In the genomic region with DNA sequence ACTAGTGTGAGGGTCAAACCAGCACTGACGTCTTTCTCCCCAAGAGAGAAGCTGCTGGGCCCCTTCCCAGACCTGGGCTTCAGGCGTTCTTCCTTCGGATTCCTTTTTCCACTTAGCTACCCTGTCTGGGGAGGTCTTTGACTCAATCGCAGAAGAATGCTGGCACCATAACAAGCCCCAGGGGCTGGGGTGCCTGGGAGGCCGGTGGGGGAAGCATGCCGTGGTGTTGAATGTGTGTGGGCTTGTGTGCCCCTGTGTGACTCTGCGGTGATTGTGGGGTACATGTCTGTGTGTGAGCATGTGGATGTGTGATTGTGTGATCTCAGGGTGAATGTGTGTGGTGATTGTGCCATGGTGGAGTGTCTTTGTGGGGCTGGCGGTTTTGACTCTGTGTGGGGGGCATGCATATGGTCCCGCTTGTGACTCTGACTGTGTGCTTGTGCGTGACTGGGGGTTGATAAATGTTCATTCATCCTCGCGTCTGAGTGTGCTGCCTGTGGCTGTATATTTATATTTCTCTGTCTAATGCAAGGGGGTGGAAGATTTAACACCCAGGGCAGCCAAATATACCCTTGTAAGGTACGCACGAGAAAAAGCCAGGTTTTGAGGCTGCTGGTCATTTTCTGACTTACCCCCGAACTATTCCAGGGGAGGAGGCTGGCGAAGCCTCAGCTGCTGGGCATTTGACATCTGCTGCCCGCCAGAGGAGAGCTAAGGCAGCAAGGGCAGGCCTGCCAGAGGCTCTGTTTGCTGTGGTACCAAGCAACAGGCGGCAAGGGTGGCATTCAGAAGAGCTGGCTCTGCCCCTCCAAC, we compare ENCODE assay signal across 9 cellular contexts. TPM values are rescaled to one million over a fixed set of nuclear protein-coding genes. Genes with fewer than 3 reads are reported as not detected.
DNase-seq lines count a peak whose midpoint lies in the region; ATAC-seq lines count a peak whose summit lies in the region.
"Had no signal": no experiment of that assay in that cellular context is flagged by ENCODE, and none has a peak within 500 bp of the region (broad histone marks: within the 10 kb centered on the region; RNA-seq: fewer than 3 reads in every experiment).

No MANE protein-coding gene starts in this region.

- peak overlapping the region; percentile 49 for H3K18ac ChIP-seq in neuronal stem cell (ENCODE audit: low read length)

- H3K4me2 ChIP-seq in neuronal stem cell (ENCODE audit: insufficient read depth, low read length, poor library complexity, severe bottlenecking) = no peak overlapping the region

- H3K4ac ChIP-seq in neuronal stem cell (ENCODE audit: low read length) = no peak overlapping the region

- H2AK5ac ChIP-seq in neuronal stem cell (ENCODE audit: low read depth, low read length) = no peak overlapping the region

- no CpG with 5 or more reads among the region's 18 CpGs for WGBS in neuronal stem cell (ENCODE audit: extremely low coverage in 2 of 2, insufficient read length in 2 of 2, insufficient replicate concordance in 1 of 2), 2 donors

- CTCF ChIA-PET in CD8-positive, alpha-beta memory T cell (lab: Charles Lee) = interaction anchor here (2.9 kb wide), 1 partner anchor 9 kb away, joined by 14 read pairs; no protein-coding TSS in a partner anchor

- H2BK12ac ChIP-seq in neuronal stem cell (ENCODE audit: low read length) = no peak overlapping the region

- peaks cover 22% of the 10 kb centered on the region for H3K27me3 ChIP-seq in CD8-positive, alpha-beta memory T cell (ENCODE audit: insufficient read depth, low read length, poor library complexity, severe bottlenecking)
- peaks cover 3 to 50% (median 29%) of the 10 kb centered on the region in 3 experiments for H3K27me3 ChIP-seq in neuronal stem cell (ENCODE audit: control insufficient read depth in 3 of 3, insufficient read depth in 3 of 3, low read depth in 1 of 3, low read length in 3 of 3)

- H3K4me3 Mint-ChIP-seq in CD8-positive, alpha-beta memory T cell = peak overlapping the region; percentile 18 to 59 (median 38)

- POLR2A ChIA-PET in CD8-positive, alpha-beta memory T cell (lab: Charles Lee) = no interaction called here

- no peak overlapping the region for H2BK15ac ChIP-seq in neuronal stem cell (ENCODE audit: low read length)

- peak overlapping the region; percentile 39 for H3K27ac ChIP-seq in CD8-positive, alpha-beta memory T cell (ENCODE audit: low read depth, low read length)
- no peak overlapping the region for H3K27ac ChIP-seq in neuronal stem cell (replicated peaks; ENCODE audit: low read length)

- peaks cover 27 to 46% of the 10 kb centered on the region in 2 donors for H3K27me3 Mint-ChIP-seq in CD8-positive, alpha-beta memory T cell

- H3K36me3 Mint-ChIP-seq in CD8-positive, alpha-beta memory T cell = peaks cover 0 to 3% (median 0%) of the 10 kb centered on the region in 3 donors

- no peak for DNase-seq in CD8-positive, alpha-beta memory T cell
- peak; percentile 97 for DNase-seq in RPMI7951 (ENCODE audit: low read depth)
- DNase-seq in fibroblast of gingiva (ENCODE audit: low read depth) = peak; percentile 95
- no peak for DNase-seq in neuronal stem cell (ENCODE audit: low spot score)
- no peak for DNase-seq in NCI-H748 treated with DMSO at 0.1 percent for 48 hours (lab: John Stamatoyannopoulos, UW)
- no peak for DNase-seq in UCSD-AML1 (lab: John Stamatoyannopoulos, UW; ENCODE audit: unreplicated experiment)

- H4K91ac ChIP-seq in neuronal stem cell (ENCODE audit: low read depth, low read length, poor library complexity) = no peak overlapping the region

- no peak for ATAC-seq in HG03565 (IDR thresholded peaks at IDR 0.05; ENCODE audit: unreplicated experiment)
- ATAC-seq in HG02884 (IDR thresholded peaks at IDR 0.05; ENCODE audit: unreplicated experiment) = no peak

- H3K27ac Mint-ChIP-seq in CD8-positive, alpha-beta memory T cell = peak overlapping the region in 2 of 8 donors; percentile 17 to 97

- no peak overlapping the region for H2BK120ac ChIP-seq in neuronal stem cell (ENCODE audit: low read depth, low read length)

- H4K8ac ChIP-seq in neuronal stem cell (ENCODE audit: low read depth, low read length) = no peak overlapping the region

- no peak overlapping the region for H2BK5ac ChIP-seq in neuronal stem cell (ENCODE audit: low read length)

- H3K4me1 Mint-ChIP-seq in CD8-positive, alpha-beta memory T cell = peaks cover 7 to 13% (median 11%) of the 10 kb centered on the region in 3 donors

- H3K4me1 ChIP-seq in CD8-positive, alpha-beta memory T cell (ENCODE audit: insufficient read depth, low read length) = peaks cover 8% of the 10 kb centered on the region
- peaks cover 10 to 16% of the 10 kb centered on the region in 2 donors for H3K4me1 ChIP-seq in neuronal stem cell (ENCODE audit: control insufficient read depth in 2 of 2, insufficient read depth in 1 of 2, low read depth in 1 of 2, low read length in 2 of 2)

- no peak overlapping the region for H3K23ac ChIP-seq in neuronal stem cell (ENCODE audit: low read depth, low read length, poor library complexity)

- no peak overlapping the region for H3K4me3 ChIP-seq in CD8-positive, alpha-beta memory T cell (ENCODE audit: low read length)
- H3K4me3 ChIP-seq in neuronal stem cell (ENCODE audit: low read length in 2 of 2) = no peak overlapping the region

- H3K9me3 Mint-ChIP-seq in CD8-positive, alpha-beta memory T cell = no peaks in the 10 kb centered on the region

- peak overlapping the region; percentile 89 for H2AFZ ChIP-seq in neuronal stem cell (ENCODE audit: low read length)

- H3K14ac ChIP-seq in neuronal stem cell (ENCODE audit: low read length) = no peak overlapping the region

- peaks cover 2% of the 10 kb centered on the region for H3K79me1 ChIP-seq in neuronal stem cell (ENCODE audit: low read depth, low read length)

- H3K36me3 ChIP-seq in CD8-positive, alpha-beta memory T cell (ENCODE audit: insufficient read depth, low read length) = no peaks in the 10 kb centered on the region
- H3K36me3 ChIP-seq in neuronal stem cell (replicated peaks in 1 of 2; ENCODE audit: control insufficient read depth in 2 of 2, insufficient read depth in 2 of 2, low read length in 2 of 2) = no peaks in the 10 kb centered on the region

- H3K9me3 ChIP-seq in CD8-positive, alpha-beta memory T cell (ENCODE audit: low read length) = no peaks in the 10 kb centered on the region
- H3K9me3 ChIP-seq in neuronal stem cell (replicated peaks in 1 of 2; ENCODE audit: control insufficient read depth in 2 of 2, insufficient read depth in 1 of 2, low read depth in 1 of 2, low read length in 2 of 2) = peaks cover 0 to 4% of the 10 kb centered on the region in 2 donors

- no peak overlapping the region for H3K9ac ChIP-seq in neuronal stem cell (ENCODE audit: low read depth, low read length, poor library complexity)

RNA-seq across cellular contexts. Expression of a gene that starts 1.1 kb away (rescaled TPM):
- not detected for total RNA-seq in CD8-positive, alpha-beta memory T cell
- not detected for polyA plus RNA-seq in CD8-positive, alpha-beta memory T cell
- total RNA-seq in RPMI7951 (2014; rRNA removed; shearing (Covaris generic)) = 20.5 and 21.5 TPM in 2 replicates
- 0.03 TPM for polyA plus RNA-seq in neuronal stem cell (2013, experiment 1 of 2)
- polyA plus RNA-seq in neuronal stem cell (2013, experiment 2 of 2) = 0.03 TPM
- polyA plus RNA-seq: neural cell had no signal

RNA-seq across cellular contexts. Expression of a gene that starts 52.7 kb away (rescaled TPM):
- 100 to 1,000 TPM; 289 to 301 TPM for total RNA-seq in CD8-positive, alpha-beta memory T cell
- 241 TPM for polyA plus RNA-seq in CD8-positive, alpha-beta memory T cell
- total RNA-seq in RPMI7951 (2014; rRNA removed; shearing (Covaris generic)) = 83.0 and 90.5 TPM in 2 replicates
- polyA plus RNA-seq in neuronal stem cell (2013, experiment 1 of 2) = 209 TPM
- 210 TPM for polyA plus RNA-seq in neuronal stem cell (2013, experiment 2 of 2)

RNA-seq across cellular contexts. Expression of a gene that starts 53.3 kb away (rescaled TPM):
- 10 to 100 TPM; 79.4 to 79.9 TPM for total RNA-seq in CD8-positive, alpha-beta memory T cell
- polyA plus RNA-seq in CD8-positive, alpha-beta memory T cell = 76.7 TPM
- 62.4 and 83.5 TPM in 2 replicates for total RNA-seq in RPMI7951 (2014; rRNA removed; shearing (Covaris generic))
- 43.1 TPM for polyA plus RNA-seq in neuronal stem cell (2013, experiment 1 of 2)
- 44.1 TPM for polyA plus RNA-seq in neuronal stem cell (2013, experiment 2 of 2)

Comparison
In these comparisons a context has a peak if more than half of its experiments do, and no peak if none do; other contexts are left out.
1. DNase-seq: peak in RPMI7951 (single experiment) and fibroblast of gingiva (single experiment); none in CD8-positive, alpha-beta memory T cell (0 of 5), neuronal stem cell (single experiment), NCI-H748 treated with DMSO at 0.1 percent for 48 hours (single experiment) and UCSD-AML1 (single experiment).
2. RNA of a gene that starts 1.1 kb away (total RNA-seq): 20.5 to 21.5 TPM in RPMI7951; not detected in CD8-positive, alpha-beta memory T cell; every median in the first group is over 10 times any median in the second.